22 cellular contexts compared by ENCODE assay signal in the genomic region with DNA sequence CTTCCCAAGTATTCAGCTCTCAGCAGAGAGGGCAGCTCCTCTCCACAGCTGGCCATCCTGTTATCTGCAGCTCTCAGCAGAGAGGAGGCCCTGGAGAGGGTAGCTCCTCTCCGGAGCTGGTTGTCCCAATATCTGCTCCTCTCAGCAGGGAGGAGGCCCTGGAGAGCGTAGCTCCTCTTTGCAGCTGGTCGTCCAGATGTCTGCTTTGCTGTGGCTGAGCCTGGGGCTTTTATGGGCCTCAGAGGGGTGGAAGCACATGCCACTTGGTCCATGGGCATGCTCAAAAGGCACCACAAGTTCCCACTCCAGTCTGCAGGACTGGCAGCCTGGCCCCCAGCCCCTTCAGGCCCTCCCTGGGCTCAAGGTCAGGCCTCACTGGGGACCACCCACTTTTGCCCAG.
"Had no signal": no experiment of that assay in that cellular context is flagged by ENCODE, and none has a peak within 500 bp of the region (broad histone marks: within the 10 kb centered on the region; RNA-seq: fewer than 3 reads in every experiment).

No MANE protein-coding gene starts in this region.

- H3K36me3 ChIP-seq: colonic mucosa, right lobe of liver, suprapubic skin, transverse colon had no signal

- H3K27me3 Mint-ChIP-seq: dendritic cell treated with granulocyte-macrophage colony-stimulating factor and Interleukin-4, amounts not matched to agents 40 ng/mL and 50 ng/mL, for 4 days; memory B cell; naive B cell; natural killer cell treated with Interleukin-12 subunit alpha and Interleukin-12 subunit beta and Interleukin-15 and Interleukin-18, amount 100 ng/mL, for 72 hours; progenitor cell of endocrine pancreas; stimulated activated naive B cell treated with anti-CD40 and anti-IgM and Interleukin-4, amounts not matched to agents 10 μg/mL and 1 μg/mL and 100 μg/mL, for 72 hours; stimulated activated naive CD8-positive, alpha-beta T cell treated with anti-CD3 and anti-CD28 coated beads, Interleukin-15, Interleukin-2, amounts not matched to agents 100 ng/mL and 50 ng/mL, for 24 hours had no signal

- H3K27ac ChIP-seq: colonic mucosa, right lobe of liver, suprapubic skin, transverse colon had no signal

- H3K27ac Mint-ChIP-seq: dendritic cell treated with granulocyte-macrophage colony-stimulating factor and Interleukin-4, amounts not matched to agents 40 ng/mL and 50 ng/mL, for 4 days; memory B cell; mesothelial cell of epicardium; naive B cell; natural killer cell treated with Interleukin-12 subunit alpha and Interleukin-12 subunit beta and Interleukin-15 and Interleukin-18, amount 100 ng/mL, for 72 hours; progenitor cell of endocrine pancreas; stimulated activated naive B cell treated with anti-CD40 and anti-IgM and Interleukin-4, amounts not matched to agents 10 μg/mL and 1 μg/mL and 100 μg/mL, for 72 hours; stimulated activated naive CD8-positive, alpha-beta T cell treated with anti-CD3 and anti-CD28 coated beads, Interleukin-15, Interleukin-2, amounts not matched to agents 100 ng/mL and 50 ng/mL, for 24 hours had no signal

- H3K4me3 Mint-ChIP-seq: dendritic cell treated with granulocyte-macrophage colony-stimulating factor and Interleukin-4, amounts not matched to agents 40 ng/mL and 50 ng/mL, for 4 days; memory B cell; mesothelial cell of epicardium; natural killer cell treated with Interleukin-12 subunit alpha and Interleukin-12 subunit beta and Interleukin-15 and Interleukin-18, amount 100 ng/mL, for 72 hours; neural crest cell; stimulated activated naive B cell treated with anti-CD40 and anti-IgM and Interleukin-4, amounts not matched to agents 10 μg/mL and 1 μg/mL and 100 μg/mL, for 72 hours; stimulated activated naive CD8-positive, alpha-beta T cell treated with anti-CD3 and anti-CD28 coated beads, Interleukin-15, Interleukin-2, amounts not matched to agents 100 ng/mL and 50 ng/mL, for 24 hours had no signal

- H3K27me3 ChIP-seq: colonic mucosa, right lobe of liver, suprapubic skin, transverse colon had no signal

- ATAC-seq: left lobe of liver; mucosa of descending colon; stimulated activated naive B cell treated with anti-CD40 and anti-IgM and Interleukin-4, amounts not matched to agents 10 μg/mL and 1 μg/mL and 100 μg/mL, for 72 hours had no signal

- H3K4me1 Mint-ChIP-seq: memory B cell; mesothelial cell of epicardium; naive B cell; neural crest cell; stimulated activated naive B cell treated with anti-CD40 and anti-IgM and Interleukin-4, amounts not matched to agents 10 μg/mL and 1 μg/mL and 100 μg/mL, for 72 hours had no signal

- H3K4me1 ChIP-seq: colonic mucosa, right lobe of liver, suprapubic skin, transverse colon had no signal

- H3K9me3 ChIP-seq: colonic mucosa, right lobe of liver had no signal

- H3K4me3 ChIP-seq: colonic mucosa, lung, mucosa of descending colon, right lobe of liver, suprapubic skin, transverse colon had no signal

- DNase-seq: colonic mucosa; effector CD8-positive, alpha-beta T cell; erythroblast; hypothalamus; naive B cell; small intestine; stimulated activated CD4-positive, alpha-beta T cell treated with anti-CD3 and anti-CD28 coated beads, Interleukin-15, amount 100 ng/mL, for 24 hours; stimulated activated CD4-positive, alpha-beta T cell treated with anti-CD3 and anti-CD28 coated beads, Interleukin-2, amount 100 ng/mL, for 48 hours; stimulated activated naive B cell treated with anti-CD40 and anti-IgM and Interleukin-4, amounts not matched to agents 10 μg/mL and 1 μg/mL and 100 μg/mL, for 72 hours; transverse colon had no signal

- H3K36me3 Mint-ChIP-seq: memory B cell; natural killer cell treated with Interleukin-12 subunit alpha and Interleukin-12 subunit beta and Interleukin-15 and Interleukin-18, amount 100 ng/mL, for 72 hours; stimulated activated naive B cell treated with anti-CD40 and anti-IgM and Interleukin-4, amounts not matched to agents 10 μg/mL and 1 μg/mL and 100 μg/mL, for 72 hours had no signal
